In genomic region chr11:44199816-44200215, GRCh38 we compare ENCODE assay signal across 16 cellular contexts.
"Had no signal": no experiment of that assay in that cellular context is flagged by ENCODE, and none has a peak within 500 bp of the region (broad histone marks: within the 10 kb centered on the region; RNA-seq: fewer than 3 reads in every experiment).

No MANE protein-coding gene starts in this region.

- H3K36me3 ChIP-seq: breast epithelium, neural progenitor cell had no signal

- H3K27ac ChIP-seq: ascending aorta, breast epithelium, gastroesophageal sphincter, heart left ventricle, neural progenitor cell, testis, upper lobe of left lung had no signal

- H3K4me1 ChIP-seq: ascending aorta, breast epithelium, gastroesophageal sphincter, testis, upper lobe of left lung had no signal

- DNase-seq: activated CD4-positive, alpha-beta T cell treated with anti-CD3 and anti-CD28 coated beads, Interleukin-2, amount 50 U/mL, for 1 hour; activated CD8-positive, alpha-beta memory T cell treated with anti-CD3 and anti-CD28 coated beads, Interleukin-2, amount 50 U/mL, for 4 hours; activated effector memory CD4-positive, alpha-beta T cell treated with anti-CD3 and anti-CD28 coated beads, Interleukin-2, amount 50 U/mL, for 16 hours; activated naive CD4-positive, alpha-beta T cell treated with anti-CD3 and anti-CD28 coated beads, Interleukin-2, amount 50 U/mL, for 16 hours; activated T-cell treated with anti-CD3 and anti-CD28 coated beads, Interleukin-2, amount 50 U/mL, for 48 hours; cortex of kidney; effector CD4-positive, alpha-beta T cell; heart left ventricle; naive B cell; stimulated activated CD4-positive, alpha-beta T cell treated with anti-CD3 and anti-CD28 coated beads, Interleukin-4, amount 100 ng/mL, for 24 hours; testis; upper lobe of left lung had no signal

- H3K27me3 ChIP-seq: ascending aorta, breast epithelium, gastroesophageal sphincter, heart left ventricle, neural progenitor cell, testis, upper lobe of left lung had no signal

- H3K4me3 ChIP-seq: ascending aorta, breast epithelium, gastroesophageal sphincter, heart left ventricle, neural progenitor cell, testis, upper lobe of left lung had no signal

- H3K9me3 ChIP-seq: ascending aorta, breast epithelium, gastroesophageal sphincter, heart left ventricle, testis, upper lobe of left lung had no signal

- H3K9ac ChIP-seq: neural progenitor cell had no signal
